Comparison of ENCODE assay signal across 14 cellular contexts in the genomic region with DNA sequence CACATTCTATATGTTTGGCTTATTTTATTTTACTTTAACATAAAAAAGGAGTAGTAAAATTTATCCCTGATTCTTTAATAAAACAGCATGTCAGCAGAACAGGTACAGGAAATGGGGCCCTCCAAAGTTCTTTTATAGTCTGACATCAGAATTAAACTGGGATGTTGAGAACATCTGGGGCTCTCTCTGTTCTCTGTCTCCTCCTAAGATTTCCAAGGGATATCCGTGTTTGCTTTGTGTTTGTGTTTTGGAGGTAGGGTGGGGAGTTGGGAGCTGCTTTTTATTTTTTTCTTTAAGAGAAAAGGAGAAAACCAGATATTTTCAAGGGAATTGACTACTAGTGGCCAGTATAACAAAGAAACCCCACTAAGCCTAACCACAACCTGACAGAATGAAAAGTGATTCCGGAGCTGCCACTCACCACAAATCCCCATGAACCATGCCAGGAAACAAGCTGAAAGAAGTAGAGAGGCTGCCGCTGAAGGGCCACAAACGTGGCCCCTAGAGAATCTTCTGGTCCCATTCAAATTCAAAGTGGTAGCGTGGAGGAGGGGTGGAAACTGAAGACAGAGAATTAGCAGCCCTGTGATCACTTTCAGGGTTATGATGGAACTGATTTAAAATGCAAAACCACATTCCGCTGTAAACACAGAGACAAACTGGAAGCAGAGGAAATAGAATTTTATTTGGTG.
DNase-seq lines count a peak whose midpoint lies in the region; ATAC-seq and TF ChIP-seq lines count a peak whose summit lies in the region.
"Had no signal": no experiment of that assay in that cellular context is flagged by ENCODE, and none has a peak within 500 bp of the region (broad histone marks: within the 10 kb centered on the region; RNA-seq: fewer than 3 reads in every experiment).

No MANE protein-coding gene starts in this region.

- H3K4me3 Mint-ChIP-seq in nephron, result no peak overlapping the region
- H3K4me3 Mint-ChIP-seq: activated CD4-positive, alpha-beta T cell treated with anti-CD3 and anti-CD28 coated beads, Interleukin-2, amount 10 ng/mL, durations not matched to agents 7 days and 5 days; naive B cell had no signal

- H3K4me1 Mint-ChIP-seq in nephron, result peaks cover 48% of the 10 kb centered on the region
- H3K4me1 Mint-ChIP-seq: activated CD4-positive, alpha-beta T cell treated with anti-CD3 and anti-CD28 coated beads, Interleukin-2, amount 10 ng/mL, durations not matched to agents 7 days and 5 days; naive B cell had no signal

- no peaks in the 10 kb centered on the region for H3K27me3 Mint-ChIP-seq in nephron (ENCODE audit: low read depth)
- H3K27me3 Mint-ChIP-seq: activated CD4-positive, alpha-beta T cell treated with anti-CD3 and anti-CD28 coated beads, Interleukin-2, amount 10 ng/mL, durations not matched to agents 7 days and 5 days; naive B cell had no signal

- no peaks in the 10 kb centered on the region for H3K9me3 Mint-ChIP-seq in nephron
- H3K9me3 Mint-ChIP-seq: activated CD4-positive, alpha-beta T cell treated with anti-CD3 and anti-CD28 coated beads, Interleukin-2, amount 10 ng/mL, durations not matched to agents 7 days and 5 days; activated T-helper 2 cell treated with anti-CD3 and anti-CD28 coated beads, Interferon-gamma antibody, Interleukin-2, Interleukin-4, amounts not matched to agents 10 μg/mL and 5 μg/mL and 100 μg/mL, durations not matched to agents 14 hours and 24 hours and 36 hours had no signal

- no peak for TF ChIP-seq CTCF in nephron (IDR thresholded peaks at IDR 0.05; ENCODE audit: unreplicated experiment in 3 of 3)

- no peaks in the 10 kb centered on the region for H3K36me3 Mint-ChIP-seq in nephron (ENCODE audit: low read depth)
- H3K36me3 Mint-ChIP-seq: naive B cell had no signal

- DNase-seq in ecto neural progenitor cell (ENCODE audit: low spot score) (peak; percentile 55), sciatic nerve (ENCODE audit: low spot score) (no peak), kidney glomerular epithelial cell (lab: John Stamatoyannopoulos, UW) (no peak), NCI-H1417 treated with DMSO at 0.1 percent for 48 hours (lab: John Stamatoyannopoulos, UW) (no peak)
- DNase-seq: activated CD4-positive, alpha-beta T cell treated with anti-CD3 and anti-CD28 coated beads, Interleukin-2, amount 10 ng/mL, durations not matched to agents 7 days and 5 days; GF-D8; naive B cell; NCI-H1436; NK-92 treated with Interleukin-12 subunit alpha and Interleukin-12 subunit beta, amount 100 ng/mL, for 24 hours had no signal

- intact Hi-C loops in sciatic nerve (cut with DNase I), result no loop called here

- ATAC-seq in GM18873 (IDR thresholded peaks at IDR 0.05; ENCODE audit: low FRiP score, unreplicated experiment) (peak; percentile 52), HG03039 (IDR thresholded peaks at IDR 0.05; ENCODE audit: unreplicated experiment) (peak; percentile 48), sciatic nerve (no peak), HG03175 (IDR thresholded peaks at IDR 0.05; ENCODE audit: unreplicated experiment) (no peak)

- H3K27ac Mint-ChIP-seq in nephron, result peak overlapping the region; percentile 87 to 91 (median 88)
- H3K27ac Mint-ChIP-seq: activated CD4-positive, alpha-beta T cell treated with anti-CD3 and anti-CD28 coated beads, Interleukin-2, amount 10 ng/mL, durations not matched to agents 7 days and 5 days; activated T-helper 2 cell treated with anti-CD3 and anti-CD28 coated beads, Interferon-gamma antibody, Interleukin-2, Interleukin-4, amounts not matched to agents 10 μg/mL and 5 μg/mL and 100 μg/mL, durations not matched to agents 14 hours and 24 hours and 36 hours; naive B cell had no signal

Comparison
In these comparisons a context has a peak if more than half of its experiments do, and no peak if none do; other contexts are left out.
1. ATAC-seq: peak in GM18873 (single experiment) and HG03039 (single experiment); none in sciatic nerve (single experiment) and HG03175 (single experiment).